17 cellular contexts compared by ENCODE assay signal in the genomic region with DNA sequence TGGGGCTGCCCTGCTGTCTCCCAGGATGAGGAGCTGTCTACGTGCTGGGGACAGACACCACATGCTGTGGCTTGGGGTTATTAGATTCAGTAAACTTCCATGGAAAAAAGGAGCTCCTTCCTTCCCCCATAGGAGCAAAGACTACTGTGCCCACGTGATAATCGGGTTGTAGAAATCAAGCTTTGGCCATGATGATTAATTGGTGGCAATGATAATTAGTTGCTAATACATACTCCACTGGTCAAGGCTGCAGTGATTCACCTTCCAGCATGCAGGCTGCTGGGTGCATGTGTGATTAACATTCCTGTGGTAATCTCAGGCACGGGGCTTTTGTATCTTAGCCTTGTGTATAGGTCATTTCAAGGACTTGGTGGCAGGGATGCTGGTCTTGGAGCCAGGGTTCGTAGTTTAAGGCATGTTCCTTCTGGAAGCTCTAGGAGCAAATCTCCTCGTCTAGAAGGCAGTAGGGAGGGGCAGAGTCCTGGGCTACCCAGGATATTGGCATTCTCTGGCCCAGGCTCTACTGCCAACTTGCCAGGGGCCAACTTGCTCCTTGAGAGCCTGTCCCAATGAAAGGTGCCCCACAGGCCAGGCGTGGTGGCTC. TPM values are rescaled to one million over a fixed set of nuclear protein-coding genes. Genes with fewer than 3 reads are reported as not detected.
DNase-seq lines count a peak whose midpoint lies in the region; ATAC-seq and TF ChIP-seq lines count a peak whose summit lies in the region.
"Had no signal": no experiment of that assay in that cellular context is flagged by ENCODE, and none has a peak within 500 bp of the region (broad histone marks: within the 10 kb centered on the region; RNA-seq: fewer than 3 reads in every experiment).

No MANE protein-coding gene starts in this region.

- no peak for ATAC-seq in CD8-positive, alpha-beta T cell
- ATAC-seq: GM12878, K562 had no signal

- H3K27me3 Mint-ChIP-seq in CD8-positive, alpha-beta T cell (ENCODE audit: low read depth) = no peaks in the 10 kb centered on the region
- H3K27me3 Mint-ChIP-seq: activated naive CD8-positive, alpha-beta T cell treated with anti-CD3 and anti-CD28 coated beads for 36 hours; CD4-positive, alpha-beta T cell had no signal

- CTCF ChIA-PET in CD8-positive, alpha-beta T cell (lab: Charles Lee) = interaction anchor here (0.9 to 1.3 kb wide), 2 partner anchors 43 to 53 kb away, joined by 3 read pairs; no protein-coding TSS in a partner anchor

- no peaks in the 10 kb centered on the region for H3K27me3 ChIP-seq in CD8-positive, alpha-beta T cell (ENCODE audit: insufficient read depth, low read length)
- H3K27me3 ChIP-seq: uterus had no signal

- no peak overlapping the region for H3K4me3 ChIP-seq in astrocyte of the spinal cord (ENCODE audit: low read depth, low read length)
- no peak overlapping the region for H3K4me3 ChIP-seq in CD8-positive, alpha-beta T cell (ENCODE audit: low read depth, low read length)
- H3K4me3 ChIP-seq: GM12878, K562, uterus had no signal

- intact Hi-C loops in CD8-positive, alpha-beta T cell (cut with DNase I, micrococcal nuclease) = no loop called here

- DNase-seq in AG20443 (ENCODE audit: low spot score) = peak; percentile 92
- DNase-seq in LHCN-M2 (ENCODE audit: low read depth) = peak; percentile 89
- DNase-seq in astrocyte of the spinal cord (ENCODE audit: low read depth, low spot score) = peak; percentile 80
- peak; percentile 89 for DNase-seq in kidney tubule cell (ENCODE audit: low spot score)
- DNase-seq in CD8-positive, alpha-beta T cell = no peak
- DNase-seq in DMS 273 (lab: John Stamatoyannopoulos, UW; ENCODE audit: unreplicated experiment) = no peak
- DNase-seq in NCI-H510A treated with DMSO at 0.1 percent for 48 hours (lab: John Stamatoyannopoulos, UW) = no peak
- no peak for DNase-seq in anterior cingulate cortex (lab: John Stamatoyannopoulos, UW)
- DNase-seq: activated CD4-positive, alpha-beta T cell treated with anti-CD3 and anti-CD28 coated beads, Interleukin-2, amount 50 U/mL, for 4 hours; activated naive CD8-positive, alpha-beta T cell treated with anti-CD3 and anti-CD28 coated beads for 36 hours; CD4-positive, alpha-beta T cell; NCI-H345; uterus had no signal

- H3K36me3 Mint-ChIP-seq in CD8-positive, alpha-beta T cell = peaks cover 44% of the 10 kb centered on the region
- H3K36me3 Mint-ChIP-seq: activated naive CD8-positive, alpha-beta T cell treated with anti-CD3 and anti-CD28 coated beads for 36 hours had no signal

- POLR2A ChIA-PET in CD8-positive, alpha-beta T cell (lab: Charles Lee) = no interaction called here

- H3K9me3 Mint-ChIP-seq in CD8-positive, alpha-beta T cell = no peaks in the 10 kb centered on the region
- H3K9me3 Mint-ChIP-seq: activated naive CD8-positive, alpha-beta T cell treated with anti-CD3 and anti-CD28 coated beads for 36 hours; CD4-positive, alpha-beta T cell had no signal

- H3K27ac Mint-ChIP-seq in CD8-positive, alpha-beta T cell = no peak overlapping the region
- H3K27ac Mint-ChIP-seq: activated naive CD8-positive, alpha-beta T cell treated with anti-CD3 and anti-CD28 coated beads for 36 hours; CD4-positive, alpha-beta T cell had no signal

- peaks cover 11% of the 10 kb centered on the region for H3K36me3 ChIP-seq in CD8-positive, alpha-beta T cell (ENCODE audit: insufficient read depth, low read length)
- H3K36me3 ChIP-seq: uterus had no signal

- H3K4me3 Mint-ChIP-seq in CD8-positive, alpha-beta T cell = no peak overlapping the region
- H3K4me3 Mint-ChIP-seq: activated naive CD8-positive, alpha-beta T cell treated with anti-CD3 and anti-CD28 coated beads for 36 hours; CD4-positive, alpha-beta T cell had no signal

- H3K27ac ChIP-seq in CD8-positive, alpha-beta T cell (ENCODE audit: low read depth, low read length) = no peak overlapping the region
- H3K27ac ChIP-seq: uterus had no signal

- in situ Hi-C loops in astrocyte of the spinal cord (cut with HindIII; ENCODE audit: low sequenced_read_pairs) = no loop called here

- H3K4me1 Mint-ChIP-seq in CD8-positive, alpha-beta T cell (ENCODE audit: low read depth) = no peaks in the 10 kb centered on the region
- H3K4me1 Mint-ChIP-seq: activated naive CD8-positive, alpha-beta T cell treated with anti-CD3 and anti-CD28 coated beads for 36 hours had no signal

- no peaks in the 10 kb centered on the region for H3K4me1 ChIP-seq in CD8-positive, alpha-beta T cell (ENCODE audit: insufficient read depth, low read length)
- H3K4me1 ChIP-seq: uterus had no signal

- no peaks in the 10 kb centered on the region for H3K9me3 ChIP-seq in CD8-positive, alpha-beta T cell (ENCODE audit: low read length)
- H3K9me3 ChIP-seq: uterus had no signal

- TF ChIP-seq CTCF in astrocyte of the spinal cord (IDR thresholded peaks at IDR 0.05; ENCODE audit: low read depth, low read length) = no peak
- TF ChIP-seq CTCF in CD8-positive, alpha-beta T cell (IDR thresholded peaks at IDR 0.05) = no peak

RNA-seq across cellular contexts. Expression of a gene that starts 41.4 kb away (rescaled TPM):
- total RNA-seq in LHCN-M2 (2014; rRNA removed) = 19.8 and 20.6 TPM in 2 replicates
- polyA plus RNA-seq in LHCN-M2 (2012) = 12.2 TPM
- total RNA-seq in CD8-positive, alpha-beta T cell = 10 to 100 TPM; 10.1 to 12.6 TPM

RNA-seq across cellular contexts. Expression of a gene that starts 56.8 kb away (rescaled TPM):
- total RNA-seq in LHCN-M2 (2014; rRNA removed) = not detected in 2 replicates
- not detected for polyA plus RNA-seq in LHCN-M2 (2012)
- not detected for total RNA-seq in CD8-positive, alpha-beta T cell
- total RNA-seq: activated naive CD8-positive, alpha-beta T cell treated with anti-CD3 and anti-CD28 coated beads for 36 hours; CD4-positive, alpha-beta T cell; GM12878; K562; pulmonary artery endothelial cell; SK-MEL-5 had no signal
- polyA plus RNA-seq: GM12878, K562 had no signal

Comparison
In these comparisons a context has a peak if more than half of its experiments do, and no peak if none do; other contexts are left out.
1. DNase-seq: peak in AG20443 (single experiment), LHCN-M2 (single experiment), astrocyte of the spinal cord (single experiment) and kidney tubule cell (single experiment); none in CD8-positive, alpha-beta T cell (0 of 7), DMS 273 (single experiment), NCI-H510A treated with DMSO at 0.1 percent for 48 hours (single experiment) and anterior cingulate cortex (0 of 58).